In genomic region chr16:71684280-71684679, GRCh38 we compare ENCODE assay signal across 12 cellular contexts. TPM values are rescaled to one million over a fixed set of nuclear protein-coding genes. Genes with fewer than 3 reads are reported as not detected.
"Had no signal": no experiment of that assay in that cellular context is flagged by ENCODE, and none has a peak within 500 bp of the region (broad histone marks: within the 10 kb centered on the region; RNA-seq: fewer than 3 reads in every experiment).

No MANE protein-coding gene starts in this region.

RNA-seq across cellular contexts. Expression of gene MARVELD3, which starts 58.3 kb away (rescaled TPM):
- total RNA-seq: activated naive CD4-positive, alpha-beta T cell treated with anti-CD3 and anti-CD28 coated beads for 36 hours; activated naive CD4-positive, alpha-beta T cell treated with anti-CD3 and anti-CD28 coated beads, Interleukin-2, amount 50 U/mL, for 72 hours; activated naive CD8-positive, alpha-beta T cell treated with anti-CD3 and anti-CD28 coated beads for 36 hours; activated naive CD8-positive, alpha-beta T cell treated with anti-CD3 and anti-CD28 coated beads, Interleukin-2, amount 10 ng/mL, durations not matched to agents 7 days and 5 days; activated T-cell treated with anti-CD3 and anti-CD28 coated beads, Interleukin-2, amount 50 U/mL, for 72 hours; activated T-helper 1 cell treated with anti-CD3 and anti-CD28 coated beads, Interleukin-12 subunit alpha, Interleukin-12 subunit beta, Interleukin-2, Interleukin-4 antibody, amounts not matched to agents 30 ng/mL and 10 ng/mL and 1 ng/mL, durations not matched to agents 14 hours and 24 hours and 36 hours; activated T-helper 17 cell treated with anti-CD3 and anti-CD28 coated beads, Interleukin-2, amount 50 U/mL, for 72 hours; activated T-helper 2 cell treated with anti-CD3 and anti-CD28 coated beads, Interferon-gamma antibody, Interleukin-2, Interleukin-4, amounts not matched to agents 10 μg/mL and 5 μg/mL and 100 μg/mL, durations not matched to agents 14 hours and 24 hours and 36 hours; aorta; ascending aorta; cardiac muscle cell; cardiac septum had no signal
